In genomic region chr19:43104215-43104847, GRCh38 we compare ENCODE assay signal across 13 cellular contexts. TPM values are rescaled to one million over a fixed set of nuclear protein-coding genes. Genes with fewer than 3 reads are reported as not detected.
DNase-seq lines count a peak whose midpoint lies in the region; TF ChIP-seq lines count a peak whose summit lies in the region.
"Not testable (repeated sequence)": the region's sequence is repeated elsewhere in the genome, so short reads cannot be mapped to it uniquely, and the experiment has no call there.
"Had no signal": no experiment of that assay in that cellular context is flagged by ENCODE, and none has a peak within 500 bp of the region (broad histone marks: within the 10 kb centered on the region; RNA-seq: fewer than 3 reads in every experiment).

No MANE protein-coding gene starts in this region.

- peaks cover 23% of the 10 kb centered on the region for H3K9me3 Mint-ChIP-seq in neural progenitor cell

- not testable (repeated sequence) for H4K20me1 ChIP-seq in neural progenitor cell (ENCODE audit: low read depth)

- not testable (repeated sequence) for H3K4me3 ChIP-seq in AG09309 (ENCODE audit: control insufficient read depth, low read depth, low read length); foreskin fibroblast (ENCODE audit: low read depth in 1 of 2, low read length in 2 of 2); neural progenitor cell

- H3K79me2 ChIP-seq in neural progenitor cell (ENCODE audit: low read depth): not testable (repeated sequence)

- H3F3A ChIP-seq in neural progenitor cell (ENCODE audit: low read depth): not testable (repeated sequence)

- H3K4me3 Mint-ChIP-seq in neural progenitor cell: not testable (repeated sequence)

- H2AFZ ChIP-seq in neural progenitor cell (replicated peaks): not testable (repeated sequence)

- H3K27ac Mint-ChIP-seq in neural progenitor cell: not testable (repeated sequence)

- TF ChIP-seq CTCF in AG09309 (IDR thresholded peaks at IDR 0.05; ENCODE audit: control insufficient read depth, insufficient read depth, low read depth, low read length, missing control alignments) (peak; percentile 66), foreskin fibroblast (IDR thresholded peaks at IDR 0.05; ENCODE audit: low read depth, low read length) (peak; percentile 37), neural progenitor cell (IDR thresholded peaks at IDR 0.05) (peak; percentile 10)

- not testable (repeated sequence) for H3K27ac ChIP-seq in neural progenitor cell

- H3K36me3 Mint-ChIP-seq in neural progenitor cell: not testable (repeated sequence)

- H3K4me1 Mint-ChIP-seq in neural progenitor cell: not testable (repeated sequence)

- not testable (repeated sequence) for H3K27me3 Mint-ChIP-seq in neural progenitor cell (ENCODE audit: insufficient read depth, low read depth)

- in situ Hi-C loops in KBM-7 (cut with MboI; ENCODE audit: low pct_unique_long_range_greater_than_20kb, low sequenced_read_pairs); SK-MEL-5 (cut with HindIII; ENCODE audit: low pct_unique_long_range_greater_than_20kb, low sequenced_read_pairs); T47D (cut with HindIII; ENCODE audit: low pct_unique_long_range_greater_than_20kb, low sequenced_read_pairs): not testable (repeated sequence)

- not testable (repeated sequence) for H3K4me2 ChIP-seq in neural progenitor cell

- H3K4me1 ChIP-seq in neural progenitor cell: not testable (repeated sequence)

- H3K9ac ChIP-seq in neural progenitor cell: not testable (repeated sequence)

- not testable (repeated sequence) for H3K27me3 ChIP-seq in neural progenitor cell

- peaks cover 10% of the 10 kb centered on the region for H3K9me3 ChIP-seq in neural progenitor cell (ENCODE audit: low read depth)

- DNase-seq in AG09309 (ENCODE audit: low read depth): peak; percentile 46
- DNase-seq in GM03348 (ENCODE audit: low spot score): peak; percentile 28
- peak; percentile 56 for DNase-seq in KBM-7
- DNase-seq in NCI-H226: peak; percentile 62
- DNase-seq in SK-MEL-5 (ENCODE audit: low read depth, low spot score): peak; percentile 45
- DNase-seq in T47D (ENCODE audit: low read depth in 1 of 2, low spot score in 1 of 2): peak; percentile 2 to 86
- peak; percentile 52 to 72 for DNase-seq in foreskin fibroblast
- DNase-seq in neural progenitor cell (ENCODE audit: low spot score): not testable (repeated sequence)

- H3K36me3 ChIP-seq in neural progenitor cell: not testable (repeated sequence)

RNA-seq across cellular contexts. Expression of gene PSG2, which starts 21.8 kb away (rescaled TPM):
- not detected in 2 replicates for total RNA-seq in SK-MEL-5 (2014; rRNA removed; shearing (Covaris generic))
- not detected in 2 replicates for polyA plus RNA-seq in SK-MEL-5 (2015; cell fraction: cytosol; rRNA removed)
- not detected in 2 replicates for polyA plus RNA-seq in SK-MEL-5 (2015; cell fraction: nucleus; rRNA removed)
- total RNA-seq in neural progenitor cell (ENCODE audit: low replicate concordance): not detected in 2 replicates
- total RNA-seq: activated CD4-positive, alpha-beta T cell treated with anti-CD3 and anti-CD28 coated beads, Interleukin-2, amount 10 ng/mL, durations not matched to agents 24 days and 14 days; mucosa of gallbladder; psoas muscle; vagina had no signal
- polyA plus RNA-seq: CD14-positive monocyte, psoas muscle had no signal

Comparison
In these comparisons a context has a peak if more than half of its experiments do, and no peak if none do; other contexts are left out.
1. CTCF ChIP-seq: peak in every context shown above with its lines; median percentile 66 in AG09309; 37 in foreskin fibroblast; 10 in neural progenitor cell.